Comparison of ENCODE assay signal across 8 cellular contexts in genomic region chr7:140810830-140811556, GRCh38.
DNase-seq lines count a peak whose midpoint lies in the region; ATAC-seq, FAIRE-seq and TF ChIP-seq lines count a peak whose summit lies in the region.

No MANE protein-coding gene starts in this region.

- H3K27ac ChIP-seq in OCI-LY3 (ENCODE audit: low read length) (no peak overlapping the region), esophagus muscularis mucosa (replicated peaks in 1 of 4) (no peak overlapping the region)

- H4K20me1 ChIP-seq in OCI-LY3 (ENCODE audit: insufficient read depth, low read length): peaks cover 12% of the 10 kb centered on the region

- H3K9me3 Mint-ChIP-seq in Caco-2 (ENCODE audit: unreplicated experiment) (no peaks in the 10 kb centered on the region), nephron progenitor cell (no peaks in the 10 kb centered on the region)

- peak; percentile 81 for ATAC-seq in GM19463 (IDR thresholded peaks at IDR 0.05; ENCODE audit: unreplicated experiment)

- CTCF ChIA-PET in Caco-2 (lab: Charles Lee): interaction anchor here (0.6 to 2.3 kb wide), 13 partner anchors 19 to 1137 kb away, joined by 3 to 43 read pairs (median 4); partner anchors contain the start of genes BRAF and MRPS33

- H3K27ac Mint-ChIP-seq in Caco-2 (ENCODE audit: unreplicated experiment): no peak overlapping the region
- peak overlapping the region; percentile 4 for H3K27ac Mint-ChIP-seq in nephron progenitor cell

- H3K4me3 Mint-ChIP-seq in Caco-2 (ENCODE audit: unreplicated experiment): no peak overlapping the region
- H3K4me3 Mint-ChIP-seq in nephron progenitor cell: no peak overlapping the region

- TF ChIP-seq POLR2A in esophagus muscularis mucosa (IDR thresholded peaks at IDR 0.05; ENCODE audit: low read depth): no peak

- H3K4me1 Mint-ChIP-seq in Caco-2 (ENCODE audit: low read depth, unreplicated experiment) (peaks cover 6% of the 10 kb centered on the region), nephron progenitor cell (peaks cover 5% of the 10 kb centered on the region)

- H3K79me2 ChIP-seq in OCI-LY3 (ENCODE audit: low read length): no peaks in the 10 kb centered on the region

- H3K4me1 ChIP-seq in Caco-2: no peaks in the 10 kb centered on the region
- H3K4me1 ChIP-seq in OCI-LY3 (ENCODE audit: low read length): 0 out of 2 replicates have a peak, but pooled peaks cover 4% of the 10 kb centered on the region
- H3K4me1 ChIP-seq in esophagus muscularis mucosa: peaks cover 0 to 13% (median 9%) of the 10 kb centered on the region in 4 donors

- no TSS peak for BruUV-seq in Caco-2 (replicated peaks; lab: Mats Ljungman, UMichigan)

- 24% methylated on average over 5 of the region's 5 CpGs for WGBS in esophagus muscularis mucosa

- H2AFZ ChIP-seq in OCI-LY3 (ENCODE audit: low read depth, low read length): no peak overlapping the region

- H3K4me3 ChIP-seq in Caco-2 (ENCODE audit: low read depth, low read length) (no peak overlapping the region), OCI-LY3 (ENCODE audit: low read length) (no peak overlapping the region), esophagus muscularis mucosa (no peak overlapping the region)

- H3K4me2 ChIP-seq in OCI-LY3 (ENCODE audit: low read length): no peak overlapping the region

- peak; percentile 73 to 81 for DNase-seq in Caco-2
- peak; percentile 45 for DNase-seq in HTR-8/SVneo (ENCODE audit: insufficient read length, low spot score)
- peak; percentile 61 for DNase-seq in activated CD8-positive, alpha-beta memory T cell treated with anti-CD3 and anti-CD28 coated beads, Interleukin-2, amount 50 U/mL, for 48 hours
- DNase-seq in esophagus muscularis mucosa (ENCODE audit: extremely low spot score): peak; percentile 92
- peak; percentile 63 for DNase-seq in nephron progenitor cell
- peak; percentile 49 for DNase-seq in stromal cell of bone marrow (ENCODE audit: low read depth)

- no peaks in the 10 kb centered on the region for H3K9me3 ChIP-seq in Caco-2
- no peaks in the 10 kb centered on the region for H3K9me3 ChIP-seq in OCI-LY3 (ENCODE audit: insufficient read depth, low read length)
- H3K9me3 ChIP-seq in esophagus muscularis mucosa: no peaks in the 10 kb centered on the region

- peak; percentile 36 for FAIRE-seq in HTR-8/SVneo (lab: Jason Lieb, UNC)

- peak; percentile 63 to 75 for TF ChIP-seq CTCF in Caco-2 (IDR thresholded peaks at IDR 0.05; ENCODE audit: insufficient read depth in 1 of 2, low read depth in 1 of 2, low read length in 1 of 2, severe bottlenecking in 1 of 2, unreplicated experiment in 1 of 2)
- TF ChIP-seq CTCF in OCI-LY3 (IDR thresholded peaks at IDR 0.05; ENCODE audit: low read depth, low read length): peak; percentile 84
- peak; percentile 67 to 74 (median 72) for TF ChIP-seq CTCF in esophagus muscularis mucosa (IDR thresholded peaks at IDR 0.05)
- TF ChIP-seq CTCF in nephron progenitor cell (IDR thresholded peaks at IDR 0.05): peak; percentile 73

- TF ChIP-seq EP300 in esophagus muscularis mucosa (IDR thresholded peaks at IDR 0.05): no peak

- no peak overlapping the region for H3K9ac ChIP-seq in OCI-LY3 (ENCODE audit: low read length)

- H3K27me3 Mint-ChIP-seq in Caco-2 (ENCODE audit: insufficient read depth, unreplicated experiment): no peaks in the 10 kb centered on the region
- no peaks in the 10 kb centered on the region for H3K27me3 Mint-ChIP-seq in nephron progenitor cell (ENCODE audit: low read depth, poor library complexity)

- no peaks in the 10 kb centered on the region for H3K36me3 Mint-ChIP-seq in Caco-2 (ENCODE audit: insufficient read depth, unreplicated experiment)
- H3K36me3 Mint-ChIP-seq in nephron progenitor cell (ENCODE audit: low read depth): peaks cover 11% of the 10 kb centered on the region

- H3K27me3 ChIP-seq in Caco-2 (replicated peaks; ENCODE audit: control insufficient read depth, insufficient read depth, low read length) (no peaks in the 10 kb centered on the region), OCI-LY3 (ENCODE audit: low read depth, low read length) (no peaks in the 10 kb centered on the region), esophagus muscularis mucosa (no peaks in the 10 kb centered on the region)

- H3K36me3 ChIP-seq in Caco-2 (ENCODE audit: control insufficient read depth, insufficient read depth, low read length): no peaks in the 10 kb centered on the region
- no peaks in the 10 kb centered on the region for H3K36me3 ChIP-seq in OCI-LY3 (replicated peaks; ENCODE audit: low read depth, low read length)
- peaks cover 0 to 4% (median 0%) of the 10 kb centered on the region in 4 donors for H3K36me3 ChIP-seq in esophagus muscularis mucosa

- POLR2A ChIA-PET in Caco-2 (lab: Charles Lee): interaction anchor here (1.0 to 1.2 kb wide), 2 partner anchors 200 to 204 kb away, joined by 3 to 5 read pairs; partner anchors contain the start of gene MRPS33

- intact Hi-C loops in Caco-2 (cut with micrococcal nuclease; ENCODE audit: unreplicated experiment): loop anchor here (1.0 to 10.0 kb wide), 6 partner anchors 102 to 724 kb away; partner anchors contain the start of gene BRAF
- intact Hi-C loops in esophagus muscularis mucosa (cut with DNase I): loop anchor here (5.0 kb wide), 1 partner anchor 721 kb away; no protein-coding TSS in a partner anchor
